Comparison of ENCODE assay signal across 18 cellular contexts in genomic region chr1:162361349-162361748, GRCh38. TPM values are rescaled to one million over a fixed set of nuclear protein-coding genes. Genes with fewer than 3 reads are reported as not detected.
DNase-seq lines count a peak whose midpoint lies in the region; ATAC-seq lines count a peak whose summit lies in the region.
"Had no signal": no experiment of that assay in that cellular context is flagged by ENCODE, and none has a peak within 500 bp of the region (broad histone marks: within the 10 kb centered on the region; RNA-seq: fewer than 3 reads in every experiment).

No MANE protein-coding gene starts in this region.

- CTCF ChIA-PET in CD8-positive, alpha-beta memory T cell (lab: Charles Lee), result no interaction called here

- no peaks in the 10 kb centered on the region for H3K36me3 ChIP-seq in CD8-positive, alpha-beta memory T cell (ENCODE audit: insufficient read depth, low read length)
- H3K36me3 ChIP-seq in HAP-1 (replicated peaks), result no peaks in the 10 kb centered on the region

- no peak overlapping the region for H3K27ac ChIP-seq in CD8-positive, alpha-beta memory T cell (ENCODE audit: low read depth, low read length)
- H3K27ac ChIP-seq: RWPE1 had no signal

- no peaks in the 10 kb centered on the region for H3K9me3 ChIP-seq in CD8-positive, alpha-beta memory T cell (ENCODE audit: low read length)
- no peaks in the 10 kb centered on the region for H3K9me3 ChIP-seq in HAP-1

- no peaks in the 10 kb centered on the region for H3K36me3 Mint-ChIP-seq in CD8-positive, alpha-beta memory T cell
- H3K36me3 Mint-ChIP-seq: activated CD4-positive, alpha-beta memory T cell treated with anti-CD3 and anti-CD28 coated beads for 36 hours had no signal

- H3K4me3 Mint-ChIP-seq in CD8-positive, alpha-beta memory T cell, result no peak overlapping the region
- H3K4me3 Mint-ChIP-seq: activated CD4-positive, alpha-beta memory T cell treated with anti-CD3 and anti-CD28 coated beads for 36 hours; brain had no signal

- POLR2A ChIA-PET in CD8-positive, alpha-beta memory T cell (lab: Charles Lee), result no interaction called here

- DNase-seq in CD8-positive, alpha-beta memory T cell, result no peak
- DNase-seq in NCI-H2107 treated with DMSO at 0.1 percent for 48 hours (lab: John Stamatoyannopoulos, UW; ENCODE audit: unreplicated experiment) (no peak), HAP-1 (ENCODE audit: low spot score in 2 of 2) (no peak)
- DNase-seq in activated CD8-positive, alpha-beta memory T cell treated with anti-CD3 and anti-CD28 coated beads, Interleukin-2, amount 50 U/mL, for 4 hours, result no peak
- DNase-seq: activated CD4-positive, alpha-beta memory T cell treated with anti-CD3 and anti-CD28 coated beads for 36 hours; activated gamma-delta T cell treated with Interleukin-2 at 50 U/mL for 16 hours; HCEC 1CT; NCI-H1048; stimulated activated naive CD4-positive, alpha-beta T cell had no signal

- no peaks in the 10 kb centered on the region for H3K27me3 ChIP-seq in CD8-positive, alpha-beta memory T cell (ENCODE audit: insufficient read depth, low read length, poor library complexity, severe bottlenecking)
- no peaks in the 10 kb centered on the region for H3K27me3 ChIP-seq in HAP-1 (ENCODE audit: low read depth)

- H3K4me1 ChIP-seq in CD8-positive, alpha-beta memory T cell (ENCODE audit: insufficient read depth, low read length), result no peaks in the 10 kb centered on the region
- no peaks in the 10 kb centered on the region for H3K4me1 ChIP-seq in HAP-1

- H3K4me3 ChIP-seq in CD8-positive, alpha-beta memory T cell (ENCODE audit: low read length), result no peak overlapping the region
- no peak overlapping the region for H3K4me3 ChIP-seq in HAP-1

- no peak overlapping the region for H3K27ac Mint-ChIP-seq in CD8-positive, alpha-beta memory T cell
- H3K27ac Mint-ChIP-seq: activated CD4-positive, alpha-beta memory T cell treated with anti-CD3 and anti-CD28 coated beads for 36 hours had no signal

- H3K4me1 Mint-ChIP-seq in CD8-positive, alpha-beta memory T cell, result no peaks in the 10 kb centered on the region

- ATAC-seq in GM18517 (IDR thresholded peaks at IDR 0.05; ENCODE audit: unreplicated experiment), result peak; percentile 37
- ATAC-seq in GM19467 (IDR thresholded peaks at IDR 0.05; ENCODE audit: unreplicated experiment), result peak; percentile 23
- peak; percentile 30 for ATAC-seq in HG02870 (IDR thresholded peaks at IDR 0.05; ENCODE audit: unreplicated experiment)
- ATAC-seq in HG03571 (IDR thresholded peaks at IDR 0.05; ENCODE audit: unreplicated experiment), result peak; percentile 27

- H3K27me3 Mint-ChIP-seq in CD8-positive, alpha-beta memory T cell, result peaks cover 2 to 40% of the 10 kb centered on the region in 2 donors
- H3K27me3 Mint-ChIP-seq: brain had no signal

- no peaks in the 10 kb centered on the region for H3K9me3 Mint-ChIP-seq in CD8-positive, alpha-beta memory T cell
- H3K9me3 Mint-ChIP-seq: activated CD4-positive, alpha-beta memory T cell treated with anti-CD3 and anti-CD28 coated beads for 36 hours; brain had no signal

- in situ Hi-C loops in HAP-1 (cut with MboI; ENCODE audit: low sequenced_read_pairs), result no loop called here

RNA-seq across cellular contexts. Expression of gene SPATA46, which starts 15.3 kb away (rescaled TPM):
- not detected for total RNA-seq in CD8-positive, alpha-beta memory T cell
- polyA plus RNA-seq in CD8-positive, alpha-beta memory T cell, result not detected
- total RNA-seq: activated CD4-positive, alpha-beta memory T cell treated with anti-CD3 and anti-CD28 coated beads for 36 hours; kidney epithelial cell; NCI-H460; pulmonary artery endothelial cell had no signal

RNA-seq across cellular contexts. Expression of gene C1orf226, which starts 20.2 kb away (rescaled TPM):
- under 1 TPM in 1 of 2 experiments, not detected in 1; 0.04 TPM for total RNA-seq in CD8-positive, alpha-beta memory T cell
- not detected for polyA plus RNA-seq in CD8-positive, alpha-beta memory T cell

RNA-seq across cellular contexts. Expression of gene SH2D1B, which starts 50.6 kb away (rescaled TPM):
- total RNA-seq in CD8-positive, alpha-beta memory T cell, result not detected
- 0.10 TPM for polyA plus RNA-seq in CD8-positive, alpha-beta memory T cell
- total RNA-seq: activated CD4-positive, alpha-beta memory T cell treated with anti-CD3 and anti-CD28 coated beads for 36 hours; kidney epithelial cell; NCI-H460; pulmonary artery endothelial cell had no signal
